In the genomic region with DNA sequence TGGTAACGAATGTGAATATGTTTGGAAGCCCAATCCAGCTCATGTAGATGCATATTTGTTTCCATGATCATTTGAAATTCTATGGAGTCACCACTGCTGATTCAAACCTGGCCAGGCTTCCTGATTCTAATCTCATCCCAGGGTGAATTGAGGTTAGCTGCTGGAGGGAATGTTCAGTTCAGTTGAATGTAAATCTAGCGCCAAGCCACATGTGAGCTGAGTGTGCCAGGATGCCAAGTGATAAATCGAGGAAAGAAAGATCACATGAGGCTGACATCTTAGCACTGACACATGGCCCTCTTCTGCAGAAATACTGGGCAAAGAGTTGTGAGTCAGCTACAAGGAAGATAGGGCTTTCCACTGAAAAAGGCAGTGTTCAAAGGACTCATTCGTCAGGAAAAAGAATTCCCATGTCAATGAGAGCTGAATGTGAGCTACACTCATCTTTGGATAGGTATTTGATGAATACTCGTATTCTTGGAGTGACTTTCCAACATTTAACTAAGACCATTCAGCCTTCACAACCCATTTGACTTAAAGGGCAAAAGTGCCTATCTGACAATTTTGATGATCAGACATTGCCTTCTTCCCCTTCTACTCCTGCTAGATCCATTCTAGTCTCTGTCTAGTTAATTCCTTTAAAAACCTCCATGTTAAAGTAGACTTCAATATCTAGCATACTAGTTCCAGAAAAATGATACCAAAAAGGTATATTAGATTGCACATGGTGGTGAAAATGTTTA, we compare ENCODE assay signal across 15 cellular contexts.
DNase-seq lines count a peak whose midpoint lies in the region; ATAC-seq and TF ChIP-seq lines count a peak whose summit lies in the region.
"Had no signal": no experiment of that assay in that cellular context is flagged by ENCODE, and none has a peak within 500 bp of the region (broad histone marks: within the 10 kb centered on the region; RNA-seq: fewer than 3 reads in every experiment).

No MANE protein-coding gene starts in this region.

- H3K9me2 ChIP-seq in GM23338 (ENCODE audit: insufficient read depth) = no peaks in the 10 kb centered on the region

- no peaks in the 10 kb centered on the region for H3K27me3 Mint-ChIP-seq in GM23338 (ENCODE audit: insufficient read depth, low read depth, poor library complexity)

- H3K27ac ChIP-seq in GM23338 (ENCODE audit: low read depth) = no peak overlapping the region

- ATAC-seq in GM23338 = no peak
- ATAC-seq in SK-N-SH treated with all-trans-retinoic acid at 6 μM for 48 hours = peak; percentile 90
- ATAC-seq in GM21529 (IDR thresholded peaks at IDR 0.05; ENCODE audit: unreplicated experiment) = no peak

- H3K4me3 ChIP-seq in GM23338 (no peak overlapping the region), skeletal muscle cell (ENCODE audit: low read depth, low read length) (no peak overlapping the region)
- H3K4me3 ChIP-seq: lung had no signal

- H4K20me1 ChIP-seq in GM23338 (replicated peaks; ENCODE audit: insufficient read depth) = no peaks in the 10 kb centered on the region

- H3K4me3 Mint-ChIP-seq in GM23338 = no peak overlapping the region

- H3K4me1 ChIP-seq in GM23338 (ENCODE audit: insufficient read depth) = no peaks in the 10 kb centered on the region

- no peak overlapping the region for H3K27ac Mint-ChIP-seq in GM23338

- no peaks in the 10 kb centered on the region for H3F3A ChIP-seq in GM23338 (replicated peaks; ENCODE audit: low read depth)

- H3K79me2 ChIP-seq in GM23338 (replicated peaks; ENCODE audit: insufficient read depth) = no peaks in the 10 kb centered on the region

- no peaks in the 10 kb centered on the region for H3K36me3 Mint-ChIP-seq in GM23338 (ENCODE audit: low read depth)

- TF ChIP-seq CTCF in GM23338 (conservative IDR thresholded peaks at IDR 0.05; ENCODE audit: low read depth in 2 of 2) = no peak

- no peaks in the 10 kb centered on the region for H3K27me3 ChIP-seq in GM23338 (ENCODE audit: insufficient read depth)

- no peak overlapping the region for H3K4me2 ChIP-seq in GM23338

- no peaks in the 10 kb centered on the region for H3K9me3 Mint-ChIP-seq in GM23338

- no peaks in the 10 kb centered on the region for H3K36me3 ChIP-seq in GM23338 (ENCODE audit: insufficient read depth)

- DNase-seq in GM23338 (ENCODE audit: low spot score) (no peak), fibroblast of peridontal ligament (ENCODE audit: extremely low read depth) (peak; percentile 99), skeletal muscle cell (ENCODE audit: low read depth) (peak; percentile 93), epidermal melanocyte (ENCODE audit: insufficient read length, low spot score) (no peak), NCI-H187 (lab: John Stamatoyannopoulos, UW) (no peak), D341Med (ENCODE audit: low spot score) (no peak)
- DNase-seq: activated T-cell treated with anti-CD3 and anti-CD28 coated beads for 4 hours; GF-D8; glutamatergic neuron; NCI-H2107; occipital lobe; stimulated activated CD4-positive, alpha-beta T cell treated with anti-CD3 and anti-CD28 coated beads, Interleukin-4, amount 100 ng/mL, for 4 hours had no signal

- H3K4me1 Mint-ChIP-seq in GM23338 = no peaks in the 10 kb centered on the region

- H2AFZ ChIP-seq in GM23338 = 0 out of 2 replicates have a peak overlapping the region, but pooled peaks have one; percentile 63

TF ChIP-seq in GM23338, 12 proteins besides CTCF, POLR2A, EP300 and RAD21 (continues in another document):
- TF ChIP-seq ETS1 (IDR thresholded peaks at IDR 0.05) = no peak
- no peak for TF ChIP-seq CREB1 (CRISPR knock-in tag; IDR thresholded peaks at IDR 0.05; ENCODE audit: low read depth)
- no peak for TF ChIP-seq ZNF114 (CRISPR knock-in tag; IDR thresholded peaks at IDR 0.05)
- no peak for TF ChIP-seq ZNF331 (CRISPR knock-in tag; IDR thresholded peaks at IDR 0.05; ENCODE audit: low read depth)
- TF ChIP-seq STAT1 (IDR thresholded peaks at IDR 0.05; ENCODE audit: unreplicated experiment) = no peak
- no peak for TF ChIP-seq JUNB (IDR thresholded peaks at IDR 0.05; ENCODE audit: unreplicated experiment)
- TF ChIP-seq NANOG (IDR thresholded peaks at IDR 0.05; ENCODE audit: borderline replicate concordance) = no peak
- no peak for TF ChIP-seq POLR2AphosphoS5 (IDR thresholded peaks at IDR 0.05; ENCODE audit: low read depth)
- no peak for TF ChIP-seq EZH2 (IDR thresholded peaks at IDR 0.05; ENCODE audit: low read depth, unreplicated experiment)

TF ChIP-seq in SK-N-SH treated with all-trans-retinoic acid at 6 μM for 48 hours, 23 proteins besides CTCF, POLR2A, EP300 and RAD21:
- TF ChIP-seq ISL1 (CRISPR knock-in tag; IDR thresholded peaks at IDR 0.05) (peak; percentile 27; the same call in 1 of the 2 replicates), ZFP3 (CRISPR knock-in tag; IDR thresholded peaks at IDR 0.05) (0 out of 2 replicates have a peak, but pooled peaks have one; percentile 40), ZNF565 (CRISPR knock-in tag; conservative IDR thresholded peaks at IDR 0.05; ENCODE audit: low read depth) (no peak), TCF4 (CRISPR knock-in tag; IDR thresholded peaks at IDR 0.05; ENCODE audit: borderline replicate concordance) (peak; percentile 15; the same call in 1 of the 2 replicates), ARNTL (CRISPR knock-in tag; IDR thresholded peaks at IDR 0.05; ENCODE audit: borderline replicate concordance, low read depth) (no peak), ZC3H10 (CRISPR knock-in tag; IDR thresholded peaks at IDR 0.05) (no peak), SNAI2 (CRISPR knock-in tag; IDR thresholded peaks at IDR 0.05) (0 out of 2 replicates have a peak, but pooled peaks have one; percentile 21), CREB5 (CRISPR knock-in tag; IDR thresholded peaks at IDR 0.05; ENCODE audit: low read depth) (no peak), POU6F1 (CRISPR knock-in tag; IDR thresholded peaks at IDR 0.05; ENCODE audit: borderline replicate concordance, low read depth) (no peak), ZNF70 (CRISPR knock-in tag; IDR thresholded peaks at IDR 0.05) (no peak), RARB (CRISPR knock-in tag; IDR thresholded peaks at IDR 0.05) (no peak)
- TF ChIP-seq, protein P1, sequence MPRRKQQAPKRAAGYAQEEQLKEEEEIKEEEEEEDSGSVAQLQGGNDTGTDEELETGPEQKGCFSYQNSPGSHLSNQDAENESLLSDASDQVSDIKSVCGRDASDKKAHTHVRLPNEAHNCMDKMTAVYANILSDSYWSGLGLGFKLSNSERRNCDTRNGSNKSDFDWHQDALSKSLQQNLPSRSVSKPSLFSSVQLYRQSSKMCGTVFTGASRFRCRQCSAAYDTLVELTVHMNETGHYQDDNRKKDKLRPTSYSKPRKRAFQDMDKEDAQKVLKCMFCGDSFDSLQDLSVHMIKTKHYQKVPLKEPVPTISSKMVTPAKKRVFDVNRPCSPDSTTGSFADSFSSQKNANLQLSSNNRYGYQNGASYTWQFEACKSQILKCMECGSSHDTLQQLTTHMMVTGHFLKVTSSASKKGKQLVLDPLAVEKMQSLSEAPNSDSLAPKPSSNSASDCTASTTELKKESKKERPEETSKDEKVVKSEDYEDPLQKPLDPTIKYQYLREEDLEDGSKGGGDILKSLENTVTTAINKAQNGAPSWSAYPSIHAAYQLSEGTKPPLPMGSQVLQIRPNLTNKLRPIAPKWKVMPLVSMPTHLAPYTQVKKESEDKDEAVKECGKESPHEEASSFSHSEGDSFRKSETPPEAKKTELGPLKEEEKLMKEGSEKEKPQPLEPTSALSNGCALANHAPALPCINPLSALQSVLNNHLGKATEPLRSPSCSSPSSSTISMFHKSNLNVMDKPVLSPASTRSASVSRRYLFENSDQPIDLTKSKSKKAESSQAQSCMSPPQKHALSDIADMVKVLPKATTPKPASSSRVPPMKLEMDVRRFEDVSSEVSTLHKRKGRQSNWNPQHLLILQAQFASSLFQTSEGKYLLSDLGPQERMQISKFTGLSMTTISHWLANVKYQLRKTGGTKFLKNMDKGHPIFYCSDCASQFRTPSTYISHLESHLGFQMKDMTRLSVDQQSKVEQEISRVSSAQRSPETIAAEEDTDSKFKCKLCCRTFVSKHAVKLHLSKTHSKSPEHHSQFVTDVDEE (CRISPR knock-in tag; IDR thresholded peaks at IDR 0.05) = peak; percentile 59; the same call in 1 of the 2 replicates

Comparison
In these comparisons a context has a peak if more than half of its experiments do, and no peak if none do; other contexts are left out.
1. DNase-seq: peak in fibroblast of peridontal ligament (single experiment) and skeletal muscle cell (single experiment); none in GM23338 (single experiment), epidermal melanocyte (single experiment), NCI-H187 (0 of 2) and D341Med (single experiment).